27 cellular contexts compared by ENCODE assay signal in the genomic region with DNA sequence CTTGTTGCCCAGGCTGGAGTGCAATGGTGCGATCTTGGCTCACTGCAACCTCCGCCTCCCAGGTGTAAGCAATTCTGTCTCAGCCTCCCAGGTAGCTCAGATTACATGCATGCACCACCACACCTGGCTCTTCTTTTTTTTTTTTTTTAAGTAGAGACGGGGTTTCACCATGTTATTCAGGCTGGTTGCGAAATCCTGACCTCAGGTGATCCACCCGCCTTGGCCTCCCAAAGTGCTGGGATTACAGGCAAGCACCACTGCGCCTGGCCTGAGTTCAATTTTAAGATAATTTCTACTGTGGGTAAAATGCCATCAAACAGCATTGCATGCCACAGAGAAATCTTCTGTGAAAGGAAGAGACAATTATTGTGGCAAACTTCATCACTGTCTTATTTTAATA.
DNase-seq lines count a peak whose midpoint lies in the region; ATAC-seq, FAIRE-seq and TF ChIP-seq lines count a peak whose summit lies in the region.
"Had no signal": no experiment of that assay in that cellular context is flagged by ENCODE, and none has a peak within 500 bp of the region (broad histone marks: within the 10 kb centered on the region; RNA-seq: fewer than 3 reads in every experiment).

No MANE protein-coding gene starts in this region.

- H4K20me1 ChIP-seq in mammary epithelial cell (ENCODE audit: insufficient read depth, low read length) (no peaks in the 10 kb centered on the region), H1 (replicated peaks in 1 of 2; ENCODE audit: control insufficient read depth in 1 of 2, insufficient read depth in 2 of 2, low read length in 2 of 2) (no peaks in the 10 kb centered on the region)
- H4K20me1 ChIP-seq: BLaER1 had no signal

- peak; percentile 25 for DNase-seq in MCF 10A (ENCODE audit: unreplicated experiment)
- DNase-seq in mammary epithelial cell, result no peak
- no peak for DNase-seq in H1 (ENCODE audit: low read depth in 1 of 2, low spot score in 2 of 2)
- peak; percentile 19 to 51 for DNase-seq in trophoblast cell
- no peak for DNase-seq in SW480 (ENCODE audit: low spot score)
- DNase-seq: AML-193; BE2C; C1 segment of cervical spinal cord; CD4-positive, alpha-beta memory T cell; CD4-positive, CD25-positive, alpha-beta regulatory T cell; CD8-positive, alpha-beta memory T cell; COR-L47; DMS 273 treated with DMSO at 0.1 percent for 48 hours; DMS153; DMS53; DMS79; DND-41; EL; GDM1 had no signal

- H3K23me2 ChIP-seq in H1 (ENCODE audit: low read depth, low read length), result no peaks in the 10 kb centered on the region

- intact Hi-C loops in MCF 10A (cut with micrococcal nuclease), result no loop called here
- intact Hi-C loops in mammary epithelial cell (cut with micrococcal nuclease), result no loop called here

- H3K79me2 ChIP-seq in mammary epithelial cell (ENCODE audit: insufficient read depth, low read length) (no peaks in the 10 kb centered on the region), H1 (ENCODE audit: control insufficient read depth in 1 of 2, insufficient read depth in 2 of 2, low read length in 2 of 2) (no peaks in the 10 kb centered on the region), trophoblast cell (ENCODE audit: control insufficient read depth, insufficient read depth, low read length, poor library complexity) (no peaks in the 10 kb centered on the region)

- H2BK20ac ChIP-seq in H1 (ENCODE audit: low read length), result no peak overlapping the region

- no peak overlapping the region for H3K4me3 Mint-ChIP-seq in MCF 10A (ENCODE audit: unreplicated experiment)
- H3K4me3 Mint-ChIP-seq: CD14-positive monocyte; CD4-positive, alpha-beta memory T cell; CD4-positive, CD25-positive, alpha-beta regulatory T cell; CD8-positive, alpha-beta memory T cell had no signal

- TF ChIP-seq POLR2A in H1 (IDR thresholded peaks at IDR 0.05; ENCODE audit: control extremely low read depth in 1 of 2, low read depth in 2 of 2, low read length in 2 of 2), result no peak

- H3K9me3 ChIP-seq in mammary epithelial cell (replicated peaks; ENCODE audit: insufficient read depth, low read length), result no peaks in the 10 kb centered on the region
- H3K9me3 ChIP-seq in H1 (ENCODE audit: insufficient read depth in 2 of 2, low read depth in 1 of 2, low read length in 1 of 2), result peaks cover 2 to 6% of the 10 kb centered on the region in 2 experiments; a peak in 2 of 4 replicates
- no peaks in the 10 kb centered on the region for H3K9me3 ChIP-seq in trophoblast cell (ENCODE audit: insufficient read depth, low read depth, low read length)
- H3K9me3 ChIP-seq: BE2C had no signal

- no peak overlapping the region for H3K4me2 ChIP-seq in mammary epithelial cell (ENCODE audit: insufficient read depth, low read depth, low read length)
- H3K4me2 ChIP-seq in H1 (ENCODE audit: insufficient read depth in 1 of 2, low read depth in 2 of 2, low read length in 2 of 2), result no peak overlapping the region
- H3K4me2 ChIP-seq in trophoblast cell (ENCODE audit: low read length), result no peak overlapping the region
- H3K4me2 ChIP-seq: A549, BLaER1 had no signal

- H3K23ac ChIP-seq in H1 (ENCODE audit: insufficient read length) (no peak overlapping the region), trophoblast cell (ENCODE audit: low read length) (no peak overlapping the region)

- WGBS in mammary epithelial cell (ENCODE audit: low coverage, missing lambda C conversion rate), result 97% methylated on average over 4 of the region's 6 CpGs
- WGBS in H1 (ENCODE audit: extremely low coverage in 1 of 2, insufficient coverage in 1 of 2, insufficient read length in 1 of 2, insufficient replicate concordance in 2 of 2, low coverage in 1 of 2, low lambda C conversion rate in 2 of 2, missing lambda C conversion rate in 1 of 2), 2 experiments, result 100% methylated on average over 4 of the region's 6 CpGs; no CpG with 5 or more reads in 1 of the 2 experiments
- no CpG with 5 or more reads among the region's 6 CpGs for WGBS in trophoblast cell (ENCODE audit: extremely low coverage, insufficient coverage, insufficient read length)

- H3K4me1 ChIP-seq in mammary epithelial cell (ENCODE audit: insufficient read depth, low read length) (peaks cover 4% of the 10 kb centered on the region), H1 (replicated peaks in 1 of 4; ENCODE audit: control insufficient read depth in 3 of 4, insufficient read depth in 4 of 4, low read length in 3 of 4) (no peaks in the 10 kb centered on the region), trophoblast cell (ENCODE audit: control insufficient read depth in 1 of 2, insufficient read depth in 2 of 2, low read length in 2 of 2) (no peaks in the 10 kb centered on the region)
- H3K4me1 ChIP-seq: A549, BE2C had no signal

- H4K5ac ChIP-seq in H1 (ENCODE audit: insufficient read length, low read depth, low read length), result no peak overlapping the region

- H3K14ac ChIP-seq in H1 (ENCODE audit: insufficient read length) (no peak overlapping the region), trophoblast cell (ENCODE audit: low read length) (no peak overlapping the region)

- no peak for FAIRE-seq in H1 (lab: Jason Lieb, UNC)
- FAIRE-seq: A549, GM12878, GM12892, GM18507 had no signal

- in situ Hi-C loops in mammary epithelial cell (cut with MboI; ENCODE audit: low sequenced_read_pairs in 2 of 2), result loop anchor here in 1 of 2 donors (25.0 kb wide), 1 partner anchor 1603 kb away; a partner anchor contains a TSS

- H4K12ac ChIP-seq in trophoblast cell (ENCODE audit: low read depth, low read length), result no peak overlapping the region

- BruUV-seq in MCF 10A (replicated peaks; lab: Mats Ljungman, UMichigan), result no TSS peak
- no TSS peak for BruUV-seq in mammary epithelial cell (replicated peaks; lab: Mats Ljungman, UMichigan)

- CTCF ChIA-PET in MCF 10A (lab: Yijun Ruan, JAX), result interaction anchor here (0.6 to 0.7 kb wide), 3 partner anchors 458 to 1170 kb away, joined by 3 to 4 read pairs (median 3); no protein-coding TSS in a partner anchor
- CTCF ChIA-PET in mammary epithelial cell (lab: Charles Lee; ENCODE audit: low non-redundant PET), result no interaction called here
- CTCF ChIA-PET in H1 (lab: Charles Lee; ENCODE audit: partially characterized antibody), result no interaction called here

- ATAC-seq in esophagus mucosa, result no peak
- ATAC-seq: A549, GM12878 had no signal

- dilution Hi-C loops in mammary epithelial cell (cut with HindIII; ENCODE audit: low sequenced_read_pairs), result no loop called here

- H3K56ac ChIP-seq in H1 (replicated peaks; ENCODE audit: insufficient read length, low read depth, low read length), result no peak overlapping the region

- no peak overlapping the region for H2BK15ac ChIP-seq in H1 (ENCODE audit: low read length)

- TF ChIP-seq EP300 in H1 (IDR thresholded peaks at IDR 0.05; ENCODE audit: borderline replicate concordance in 1 of 2, low read depth in 2 of 2, low read length in 2 of 2), result no peak

- H3K36me3 Mint-ChIP-seq in MCF 10A (ENCODE audit: insufficient read depth, unreplicated experiment), result no peaks in the 10 kb centered on the region
- H3K36me3 Mint-ChIP-seq: CD14-positive monocyte; CD4-positive, alpha-beta memory T cell; CD4-positive, CD25-positive, alpha-beta regulatory T cell; CD8-positive, alpha-beta memory T cell had no signal

- H4K8ac ChIP-seq in H1 (ENCODE audit: extremely low read depth, insufficient read depth, low read length) (no peak overlapping the region), trophoblast cell (ENCODE audit: low read depth, low read length) (no peak overlapping the region)

- H3K4ac ChIP-seq in H1 (replicated peaks; ENCODE audit: insufficient read length, low read depth, low read length) (no peak overlapping the region), trophoblast cell (ENCODE audit: low read depth, low read length) (no peak overlapping the region)

- H3K9ac ChIP-seq in mammary epithelial cell (ENCODE audit: insufficient read depth, low read length) (no peak overlapping the region), H1 (replicated peaks in 1 of 4; ENCODE audit: extremely low read depth in 1 of 4, low read depth in 3 of 4, low read length in 3 of 4) (no peak overlapping the region), trophoblast cell (ENCODE audit: low read length) (no peak overlapping the region)
- H3K9ac ChIP-seq: BLaER1 had no signal

- H3K9me3 Mint-ChIP-seq in MCF 10A (ENCODE audit: unreplicated experiment), result no peaks in the 10 kb centered on the region

- no peak for TF ChIP-seq RAD21 in H1 (IDR thresholded peaks at IDR 0.05 in 1 of 2, conservative IDR thresholded peaks at IDR 0.05 in 1 of 2; ENCODE audit: low read depth in 2 of 2, low read length in 2 of 2)

- H2BK120ac ChIP-seq in H1 (replicated peaks; ENCODE audit: low read depth, low read length), result no peak overlapping the region
- H2BK120ac ChIP-seq in trophoblast cell (ENCODE audit: insufficient read depth, low read length, poor library complexity), result no peak overlapping the region

- H3K27me3 Mint-ChIP-seq in MCF 10A (ENCODE audit: insufficient read depth, unreplicated experiment), result no peaks in the 10 kb centered on the region
- H3K27me3 Mint-ChIP-seq: CD4-positive, alpha-beta memory T cell; CD4-positive, CD25-positive, alpha-beta regulatory T cell; CD8-positive, alpha-beta memory T cell had no signal

- TF ChIP-seq CTCF in MCF 10A (IDR thresholded peaks at IDR 0.05; ENCODE audit: unreplicated experiment), result no peak
- TF ChIP-seq CTCF in mammary epithelial cell (conservative IDR thresholded peaks at IDR 0.05 in 1 of 2, IDR thresholded peaks at IDR 0.05 in 1 of 2; ENCODE audit: extremely low read depth in 1 of 2, insufficient read depth in 1 of 2, low read depth in 1 of 2, low read length in 2 of 2), result no peak
- no peak for TF ChIP-seq CTCF in H1 (IDR thresholded peaks at IDR 0.05; ENCODE audit: control extremely low read depth in 1 of 3, insufficient read depth in 1 of 3, low read depth in 1 of 3, low read length in 3 of 3)

- H3K4me3 ChIP-seq in mammary epithelial cell (replicated peaks in 1 of 3; ENCODE audit: insufficient read depth in 1 of 3, low read depth in 2 of 3, low read length in 3 of 3), result no peak overlapping the region
- H3K4me3 ChIP-seq in H1 (ENCODE audit: extremely low read depth in 1 of 4, insufficient read depth in 2 of 4, low read depth in 3 of 4, low read length in 4 of 4), result no peak overlapping the region
- no peak overlapping the region for H3K4me3 ChIP-seq in trophoblast cell (ENCODE audit: low read depth, low read length)
- H3K4me3 ChIP-seq: A549, BLaER1, GM12878 had no signal

- H2BK5ac ChIP-seq in H1 (ENCODE audit: low read depth, low read length) (no peak overlapping the region), trophoblast cell (ENCODE audit: low read depth, low read length, poor library complexity) (no peak overlapping the region)

- H3K36me3 ChIP-seq in mammary epithelial cell (ENCODE audit: insufficient read depth, low read length), result no peaks in the 10 kb centered on the region
- H3K36me3 ChIP-seq in H1 (ENCODE audit: control insufficient read depth in 2 of 4, insufficient read depth in 4 of 4, low read length in 3 of 4), result no peaks in the 10 kb centered on the region
- H3K36me3 ChIP-seq in trophoblast cell (ENCODE audit: control insufficient read depth in 1 of 2, insufficient read depth in 2 of 2, low read length in 2 of 2), result no peaks in the 10 kb centered on the region
- H3K36me3 ChIP-seq: BE2C had no signal

- POLR2A ChIA-PET in MCF 10A (lab: Yijun Ruan, JAX) (no interaction called here), H1 (lab: Charles Lee; ENCODE audit: partially characterized antibody) (no interaction called here)

- H2AFZ ChIP-seq in mammary epithelial cell (ENCODE audit: low read depth, low read length), result no peak overlapping the region
- H2AFZ ChIP-seq in H1 (ENCODE audit: low read length), result no peak overlapping the region
- H2AFZ ChIP-seq in trophoblast cell (ENCODE audit: insufficient read depth, low read length, poor library complexity), result no peak overlapping the region

- H3K18ac ChIP-seq in H1 (ENCODE audit: extremely low read depth, low read length) (no peak overlapping the region), trophoblast cell (ENCODE audit: low read length) (no peak overlapping the region)

- no peaks in the 10 kb centered on the region for H3K27me3 ChIP-seq in mammary epithelial cell (ENCODE audit: insufficient read depth, low read length)
- no peaks in the 10 kb centered on the region for H3K27me3 ChIP-seq in H1 (replicated peaks in 1 of 4; ENCODE audit: control insufficient read depth in 3 of 4, extremely low read depth in 1 of 4, insufficient read depth in 3 of 4, low read length in 3 of 4)
- H3K27me3 ChIP-seq in trophoblast cell (ENCODE audit: insufficient read depth, low read length), result no peaks in the 10 kb centered on the region
- H3K27me3 ChIP-seq: BE2C, BLaER1 had no signal

- H4K91ac ChIP-seq in H1 (replicated peaks; ENCODE audit: insufficient read length, low read length) (no peak overlapping the region), trophoblast cell (ENCODE audit: low read depth, low read length) (no peak overlapping the region)

- peaks cover 16% of the 10 kb centered on the region for H3K4me1 Mint-ChIP-seq in MCF 10A (ENCODE audit: insufficient read depth, unreplicated experiment)
- H3K4me1 Mint-ChIP-seq: CD14-positive monocyte; CD4-positive, alpha-beta memory T cell; CD4-positive, CD25-positive, alpha-beta regulatory T cell; CD8-positive, alpha-beta memory T cell had no signal

- H3K79me1 ChIP-seq in H1 (ENCODE audit: low read depth, low read length) (no peaks in the 10 kb centered on the region), trophoblast cell (ENCODE audit: low read length) (no peaks in the 10 kb centered on the region)

- H3K27ac ChIP-seq in mammary epithelial cell (ENCODE audit: insufficient read depth, low read depth, low read length), result no peak overlapping the region
- no peak overlapping the region for H3K27ac ChIP-seq in H1 (ENCODE audit: low read depth, low read length)
- no peak overlapping the region for H3K27ac ChIP-seq in trophoblast cell (ENCODE audit: low read depth, low read length)
- H3K27ac ChIP-seq: 22Rv1, A549, BLaER1 had no signal

- H2BK12ac ChIP-seq in H1 (ENCODE audit: low read depth, low read length) (no peak overlapping the region), trophoblast cell (ENCODE audit: low read length) (no peak overlapping the region)

- H3K27ac Mint-ChIP-seq in MCF 10A (ENCODE audit: low read depth, unreplicated experiment), result no peak overlapping the region
- H3K27ac Mint-ChIP-seq: CD4-positive, alpha-beta memory T cell; CD4-positive, CD25-positive, alpha-beta regulatory T cell; CD8-positive, alpha-beta memory T cell had no signal

- H2AK5ac ChIP-seq in H1 (ENCODE audit: low read depth, low read length) (no peak overlapping the region), trophoblast cell (ENCODE audit: low read length) (no peak overlapping the region)

Comparison
In these comparisons a context has a peak if more than half of its experiments do, and no peak if none do; other contexts are left out.
1. DNase-seq: peak in MCF 10A (single experiment) and trophoblast cell (2 of 2); none in mammary epithelial cell (single experiment), H1 (0 of 2) and SW480 (single experiment).